ENCODE assay signal across 9 cellular contexts in the genomic region with DNA sequence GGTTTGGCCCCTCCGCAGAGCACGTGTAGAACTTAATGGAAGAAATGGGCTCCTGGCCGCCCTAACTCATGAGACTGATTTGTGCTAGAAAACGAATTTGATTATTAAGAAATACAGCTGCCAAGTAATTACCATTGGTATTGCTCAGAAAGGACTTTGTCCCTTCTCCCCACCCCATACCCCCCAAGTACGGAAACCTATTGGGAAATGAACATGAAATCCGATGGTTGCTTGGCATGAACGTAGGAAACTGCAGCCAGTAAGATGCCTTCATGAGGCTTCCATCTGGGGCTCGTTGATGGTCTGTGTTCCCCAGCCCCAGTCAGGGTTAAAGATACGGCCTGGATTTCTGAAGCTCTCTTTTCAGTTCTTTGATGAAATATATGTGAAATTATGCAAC. TPM values are rescaled to one million over a fixed set of nuclear protein-coding genes. Genes with fewer than 3 reads are reported as not detected.
"Had no signal": no experiment of that assay in that cellular context is flagged by ENCODE, and none has a peak within 500 bp of the region (broad histone marks: within the 10 kb centered on the region; RNA-seq: fewer than 3 reads in every experiment).

No MANE protein-coding gene starts in this region.

- H3K4me3 ChIP-seq: K562 had no signal

- DNase-seq: IMR-90, KBM-7, KG1 had no signal

- ATAC-seq: K562 had no signal

- FAIRE-seq: HTR-8/SVneo, K562 had no signal

- H3K27ac ChIP-seq: HL-60 had no signal

RNA-seq across cellular contexts. Expression of gene UTS2, which starts 47.4 kb away (rescaled TPM):
- total RNA-seq: HT-29, HT1080, IMR-90, K562 had no signal
- polyA plus RNA-seq: IgD-negative memory B cell, IMR-90 had no signal
